16 cellular contexts compared by ENCODE assay signal in genomic region chr18:7904529-7904928, GRCh38.
DNase-seq lines count a peak whose midpoint lies in the region; ATAC-seq and TF ChIP-seq lines count a peak whose summit lies in the region.
"Had no signal": no experiment of that assay in that cellular context is flagged by ENCODE, and none has a peak within 500 bp of the region (broad histone marks: within the 10 kb centered on the region; RNA-seq: fewer than 3 reads in every experiment).

No MANE protein-coding gene starts in this region.

- H3K9me3 ChIP-seq in Peyer's patch: no peaks in the 10 kb centered on the region
- H3K9me3 ChIP-seq: SK-N-SH had no signal

- TF ChIP-seq POLR2A in Peyer's patch (IDR thresholded peaks at IDR 0.05): no peak

- no peak overlapping the region for H3K4me3 ChIP-seq in brain microvascular endothelial cell (ENCODE audit: low read depth, low read length)
- H3K4me3 ChIP-seq in Peyer's patch: no peak overlapping the region
- H3K4me3 ChIP-seq: lung had no signal

- no peaks in the 10 kb centered on the region for H3K27me3 ChIP-seq in brain microvascular endothelial cell (replicated peaks)
- H3K27me3 ChIP-seq in Peyer's patch: no peaks in the 10 kb centered on the region

- no peak for TF ChIP-seq CTCF in brain microvascular endothelial cell (IDR thresholded peaks at IDR 0.05; ENCODE audit: low read depth, low read length, missing control alignments)
- TF ChIP-seq CTCF in Peyer's patch (IDR thresholded peaks at IDR 0.05): no peak

- no peak for ATAC-seq in HG03432 (IDR thresholded peaks at IDR 0.05; ENCODE audit: unreplicated experiment)
- no peak for ATAC-seq in HG02852 (IDR thresholded peaks at IDR 0.05; ENCODE audit: unreplicated experiment)
- ATAC-seq: esophagus mucosa had no signal

- peak; percentile 73 for DNase-seq in AG08395 (ENCODE audit: low spot score)
- DNase-seq in HS-5 (ENCODE audit: low read depth): peak; percentile 52
- DNase-seq in brain microvascular endothelial cell: peak; percentile 72
- DNase-seq in kidney tubule cell (ENCODE audit: low spot score): peak; percentile 13
- DNase-seq in Peyer's patch: no peak
- DNase-seq in germinal center (ENCODE audit: low spot score): no peak
- DNase-seq: activated CD8-positive, alpha-beta memory T cell treated with anti-CD3 and anti-CD28 coated beads for 24 hours; activated naive CD4-positive, alpha-beta T cell treated with Interleukin-2 at 50 U/mL for 16 hours; AML-193; central memory CD4-positive, alpha-beta T cell; NCI-H2171 treated with DMSO at 0.1 percent for 48 hours; SK-N-SH had no signal

- no peaks in the 10 kb centered on the region for H3K4me1 ChIP-seq in Peyer's patch

- H3K36me3 ChIP-seq in brain microvascular endothelial cell (replicated peaks) (no peaks in the 10 kb centered on the region), Peyer's patch (no peaks in the 10 kb centered on the region)

- in situ Hi-C loops in brain microvascular endothelial cell (cut with HindIII; ENCODE audit: low pct_ligation_motif_present, low sequenced_read_pairs): no loop called here

- H3K27ac ChIP-seq in brain microvascular endothelial cell (peak overlapping the region; percentile 11), Peyer's patch (no peak overlapping the region)

Comparison
In these comparisons a context has a peak if more than half of its experiments do, and no peak if none do; other contexts are left out.
1. DNase-seq: peak in AG08395 (single experiment), HS-5 (single experiment), brain microvascular endothelial cell (single experiment) and kidney tubule cell (single experiment); none in Peyer's patch (0 of 3) and germinal center (single experiment).